In genomic region chr14:23005861-23006534, GRCh38 we compare ENCODE assay signal across 8 cellular contexts. TPM values are rescaled to one million over a fixed set of nuclear protein-coding genes. Genes with fewer than 3 reads are reported as not detected.
DNase-seq lines count a peak whose midpoint lies in the region; ATAC-seq and TF ChIP-seq lines count a peak whose summit lies in the region.

No MANE protein-coding gene starts in this region.

- H3K9me3 ChIP-seq in DOHH2 (ENCODE audit: control insufficient read depth, insufficient read depth, low read length) (no peaks in the 10 kb centered on the region), duodenal mucosa (ENCODE audit: control insufficient read depth in 1 of 2, low read length in 2 of 2) (no peaks in the 10 kb centered on the region), osteoblast (ENCODE audit: low read depth, low read length) (no peaks in the 10 kb centered on the region)

- H3K4me3 ChIP-seq in DOHH2 (ENCODE audit: low read length) (peak overlapping the region; percentile 89), duodenal mucosa (ENCODE audit: low read depth in 1 of 2, low read length in 2 of 2) (peak overlapping the region; percentile 92 to 95), osteoblast (ENCODE audit: insufficient read depth, low read length) (peak overlapping the region; percentile 79)

- intact Hi-C loops in posterior cingulate gyrus (cut with DNase I): loop anchor here (2.0 kb wide), 1 partner anchor 29 kb away; the partner anchor contains the start of gene PSMB5

- H4K20me1 ChIP-seq in DOHH2 (ENCODE audit: control insufficient read depth, insufficient read depth, low read depth, low read length) (no peaks in the 10 kb centered on the region), osteoblast (ENCODE audit: insufficient read depth, low read length) (no peaks in the 10 kb centered on the region)

- H3K36me3 ChIP-seq in DOHH2 (ENCODE audit: control insufficient read depth, low read length): peaks cover 7% of the 10 kb centered on the region; the same call in 1 of the 2 replicates
- H3K36me3 ChIP-seq in duodenal mucosa (ENCODE audit: control insufficient read depth in 1 of 2, insufficient read depth in 2 of 2, low read length in 2 of 2): no peaks in the 10 kb centered on the region
- H3K36me3 ChIP-seq in osteoblast (ENCODE audit: insufficient read depth, low read length): no peaks in the 10 kb centered on the region

- peaks cover 49% of the 10 kb centered on the region for H3K4me1 ChIP-seq in DOHH2 (ENCODE audit: control insufficient read depth, low read length)
- peaks cover 14 to 30% of the 10 kb centered on the region in 2 donors for H3K4me1 ChIP-seq in duodenal mucosa (ENCODE audit: control insufficient read depth in 1 of 2, insufficient read depth in 2 of 2, low read length in 2 of 2)
- H3K4me1 ChIP-seq in osteoblast (ENCODE audit: insufficient read depth, low read length): peaks cover 23% of the 10 kb centered on the region

- peak overlapping the region; percentile 92 to 97 for H3K9ac ChIP-seq in duodenal mucosa (ENCODE audit: low read depth in 1 of 2, low read length in 2 of 2)

- H3K79me2 ChIP-seq in DOHH2 (ENCODE audit: control insufficient read depth, low read length) (peaks cover 42% of the 10 kb centered on the region), osteoblast (ENCODE audit: insufficient read depth, low read length) (no peaks in the 10 kb centered on the region)

- no peaks in the 10 kb centered on the region for H3K9me2 ChIP-seq in DOHH2 (replicated peaks; ENCODE audit: control insufficient read depth, low read length)

- H3K27ac ChIP-seq in DOHH2 (ENCODE audit: low read depth, low read length) (peak overlapping the region; percentile 87), duodenal mucosa (ENCODE audit: low read depth, low read length) (peak overlapping the region; percentile 83), osteoblast (ENCODE audit: low read depth, low read length) (peak overlapping the region; percentile 87)

- peak overlapping the region; percentile 98 for H3K4me2 ChIP-seq in DOHH2 (ENCODE audit: low read length)
- peak overlapping the region; percentile 78 for H3K4me2 ChIP-seq in osteoblast (ENCODE audit: insufficient read depth, low read length)

- ATAC-seq in HG02884 (IDR thresholded peaks at IDR 0.05; ENCODE audit: unreplicated experiment) (no peak), GM19397 (IDR thresholded peaks at IDR 0.05; ENCODE audit: unreplicated experiment) (no peak)

- H2AFZ ChIP-seq in osteoblast (ENCODE audit: low read length): no peak overlapping the region

- TF ChIP-seq CTCF in DOHH2 (IDR thresholded peaks at IDR 0.05; ENCODE audit: low read depth, low read length, poor library complexity, severe bottlenecking) (no peak), osteoblast (IDR thresholded peaks at IDR 0.05; ENCODE audit: extremely low read depth, low read depth, low read length) (no peak)

- DNase-seq in NCI-H69 (lab: John Stamatoyannopoulos, UW): peak; percentile 40
- DNase-seq in osteoblast (ENCODE audit: insufficient read length, low spot score, missing footprints): peak; percentile 58
- no peak for DNase-seq in posterior cingulate gyrus
- no peak for DNase-seq in retina

- peaks cover 20% of the 10 kb centered on the region for H3F3A ChIP-seq in DOHH2 (ENCODE audit: control insufficient read depth, insufficient read depth)

- H3K27me3 ChIP-seq in DOHH2 (ENCODE audit: control insufficient read depth, low read length): no peaks in the 10 kb centered on the region
- H3K27me3 ChIP-seq in duodenal mucosa (ENCODE audit: control insufficient read depth in 1 of 2, insufficient read depth in 2 of 2, low read length in 2 of 2): no peaks in the 10 kb centered on the region
- H3K27me3 ChIP-seq in osteoblast (ENCODE audit: insufficient read depth, low read length): no peaks in the 10 kb centered on the region

RNA-seq across cellular contexts. Expression of gene C14orf93, which starts 3.9 kb away (rescaled TPM):
- 12.4 and 15.9 TPM in 2 replicates for total RNA-seq in osteoblast

RNA-seq across cellular contexts. Expression of gene AJUBA, which starts 23.6 kb away (rescaled TPM):
- 63.9 and 74.9 TPM in 2 replicates for total RNA-seq in osteoblast

RNA-seq across cellular contexts. Expression of gene PSMB5, which starts 28.7 kb away (rescaled TPM):
- 162 and 164 TPM in 2 replicates for total RNA-seq in osteoblast

RNA-seq across cellular contexts. Expression of gene PSMB11, which starts 36.0 kb away (rescaled TPM):
- not detected in 2 replicates for total RNA-seq in osteoblast

RNA-seq across cellular contexts. Expression of gene HAUS4, which starts 49.1 kb away (rescaled TPM):
- 43.4 and 46.9 TPM in 2 replicates for total RNA-seq in osteoblast

Comparison
In these comparisons a context has a peak if more than half of its experiments do, and no peak if none do; other contexts are left out.
1. DNase-seq: peak in NCI-H69 (single experiment) and osteoblast (single experiment); none in posterior cingulate gyrus (0 of 10) and retina (single experiment).
2. Peak in every context shown above with its lines, with median percentiles within 50 percentile points of each other: H3K27ac ChIP-seq and H3K4me3 ChIP-seq.